8 cellular contexts compared by ENCODE assay signal in genomic region chr22:24427500-24428164, GRCh38. TPM values are rescaled to one million over a fixed set of nuclear protein-coding genes. Genes with fewer than 3 reads are reported as not detected.
A peak's percentile ranks its signal among the peaks of the same experiment; 100 is the strongest.
DNase-seq lines count a peak whose midpoint lies in the region; ATAC-seq, FAIRE-seq and TF ChIP-seq lines count a peak whose summit lies in the region.

ADORA2A (plus strand) TSS chr22:24427599; CDS start chr22:24433405, 5,806 bp downstream.

- H3K79me2 ChIP-seq in K562 (ENCODE audit: control insufficient read depth, insufficient read depth, low read length) = no peaks in the 10 kb centered on the region

- CTCF ChIA-PET in K562 (lab: Yijun Ruan, JAX; ENCODE audit: low intra/inter-chr PET ratio) = no interaction called here

- H3K27ac ChIP-seq in K562 (ENCODE audit: extremely low read depth, low read depth, low read length) = no peak within 1 kb of the TSS

- H3K4me1 ChIP-seq in K562 (replicated peaks in 1 of 2; ENCODE audit: control insufficient read depth in 2 of 2, insufficient read depth in 2 of 2, low read length in 2 of 2) = peaks cover 0 to 39% of the 10 kb centered on the region in 2 experiments; a peak in 2 of 5 replicates

- peaks cover 2 to 32% of the 10 kb centered on the region in 2 experiments; a peak in 4 of 5 replicates for H3K27me3 ChIP-seq in K562 (ENCODE audit: control insufficient read depth in 2 of 2, insufficient read depth in 2 of 2, low read length in 2 of 2)

- POLR2A ChIA-PET in K562 (lab: Yijun Ruan, JAX) = no interaction called here

- peaks cover 11% of the 10 kb centered on the region for H4K20me1 ChIP-seq in K562 (replicated peaks; ENCODE audit: control insufficient read depth, insufficient read depth, low read length)

- no peak for DNase-seq in K562 (ENCODE audit: extremely low read depth in 1 of 4, low spot score in 3 of 4)
- DNase-seq in stimulated activated CD4-positive, alpha-beta T cell treated with anti-CD3 and anti-CD28 coated beads, Interleukin-1b, Interleukin-23, amount 100 ng/mL, for 1 hour (ENCODE audit: low read depth in 2 of 2) = peak; percentile 46 to 53
- no peak for DNase-seq in AML-193 (lab: John Stamatoyannopoulos, UW)
- DNase-seq in erythroblast (lab: John Stamatoyannopoulos, UW) = no peak
- DNase-seq in DMS153 treated with DMSO at 0.1 percent for 48 hours (lab: John Stamatoyannopoulos, UW; ENCODE audit: unreplicated experiment) = no peak

- no peak for TF ChIP-seq CTCF in GM12875 (IDR thresholded peaks at IDR 0.05; ENCODE audit: borderline replicate concordance, insufficient read depth, low read depth, low read length)
- TF ChIP-seq CTCF in K562 (IDR thresholded peaks at IDR 0.05 in 2 of 3, conservative IDR thresholded peaks at IDR 0.05 in 1 of 3; ENCODE audit: insufficient read depth in 2 of 3, low read depth in 1 of 3, low read length in 3 of 3) = no peak

- WGBS in K562 (ENCODE audit: insufficient coverage, low coverage, missing lambda C conversion rate) = 26% methylated on average over 12 of the region's 22 CpGs

- peak; percentile 50 for ATAC-seq in HG02610 (IDR thresholded peaks at IDR 0.05; ENCODE audit: unreplicated experiment)
- ATAC-seq in K562 = no peak

- intact Hi-C loops in T-helper 2 cell treated with Interferon-gamma antibody and Interleukin-4, amounts not matched to agents 100 ng/mL and 5 ng/mL, for 36 hours (cut with micrococcal nuclease) = no loop called here
- intact Hi-C loops in K562 (cut with micrococcal nuclease) = no loop called here

- no peak within 1 kb of the TSS for H2AFZ ChIP-seq in K562 (ENCODE audit: low read depth, low read length)

- no TSS peak for BruUV-seq in K562 (replicated peaks; lab: Mats Ljungman, UMichigan)

- no peak for TF ChIP-seq RAD21 in K562 (CRISPR knock-in tag; conservative IDR thresholded peaks at IDR 0.05 in 1 of 2, IDR thresholded peaks at IDR 0.05 in 1 of 2)

- no peak for TF ChIP-seq EP300 in K562 (IDR thresholded peaks at IDR 0.05; ENCODE audit: low read length)

- H3K9me3 ChIP-seq in K562 (replicated peaks; ENCODE audit: control insufficient read depth, insufficient read depth, low read depth, low read length) = no peaks in the 10 kb centered on the region

- H3K4me2 ChIP-seq in K562 (ENCODE audit: insufficient read depth, low read length) = no peak within 1 kb of the TSS

- no peak within 1 kb of the TSS; a peak in 2 of 4 replicates for H3K9ac ChIP-seq in K562 (ENCODE audit: insufficient read depth in 1 of 2, low read depth in 2 of 2, low read length in 2 of 2)

- H3K4me3 ChIP-seq in GM12875 (ENCODE audit: low read depth, low read length) (peak within 1 kb of the TSS; percentile 68), K562 (no peak within 1 kb of the TSS)

- no peaks in the 10 kb centered on the region for H3K36me3 ChIP-seq in K562 (ENCODE audit: control insufficient read depth, insufficient read depth, low read length)

- no peak for FAIRE-seq in K562 (lab: Jason Lieb, UNC)

- H3K9me1 ChIP-seq in K562 (ENCODE audit: control insufficient read depth, insufficient read depth, low read length) = no peaks in the 10 kb centered on the region

- TF ChIP-seq POLR2A in K562 (conservative IDR thresholded peaks at IDR 0.05) = no peak
- no peak for TF ChIP-seq POLR2A in erythroblast (IDR thresholded peaks at IDR 0.05; ENCODE audit: low read length)

- in situ Hi-C loops in K562 (cut with MboI) = no loop called here

TF ChIP-seq in K562, 482 proteins besides CTCF, POLR2A, EP300 and RAD21:
- TF ChIP-seq USF1 (CRISPR knock-in tag; IDR thresholded peaks at IDR 0.05) (0 out of 2 replicates have a peak, but pooled peaks have one; percentile 19), RUNX1 (IDR thresholded peaks at IDR 0.05; ENCODE audit: low read depth) (no peak), TCF3 (CRISPR knock-in tag; IDR thresholded peaks at IDR 0.05) (no peak), BHLHE40 (IDR thresholded peaks at IDR 0.05; ENCODE audit: low read length) (peak; percentile 31; the same call in 1 of the 2 replicates)
TF ChIP-seq in K562: peak in this region for 2.

RNA-seq across cellular contexts. Expression of gene ADORA2A, which starts in this region (rescaled TPM):
- 14.1 and 17.9 TPM in 2 replicates for total RNA-seq in T-helper 2 cell treated with Interferon-gamma antibody and Interleukin-4, amounts not matched to agents 100 ng/mL and 5 ng/mL, for 36 hours
- 4.8 and 9.2 TPM in 2 replicates for total RNA-seq in K562 (2011; cell fraction: chromatin; rRNA removed; ENCODE audit: low replicate concordance)
- 3.6 and 5.2 TPM in 2 replicates for total RNA-seq in K562 (2011; cell fraction: nucleolus; rRNA removed)
- total RNA-seq in K562 (2011; cell fraction: nucleoplasm; rRNA removed) = 5.9 and 6.1 TPM in 2 replicates
- total RNA-seq in K562 (2014; rRNA removed) (0.61 and 2.1 TPM in 2 replicates), K562 (2014; rRNA removed; fragmentation: Illumina TruSeq; extraction: Trizol) (0.15 and 0.29 TPM in 2 replicates), K562 (2015; rRNA removed; fragmentation: Illumina TruSeq; extraction: Trizol) (0.53 and 0.80 TPM in 2 replicates), K562 (2021) (0.66 and 0.98 TPM in 2 replicates)
- polyA plus RNA-seq in K562 (2011; rRNA removed) (0.49 and 1.2 TPM in 2 replicates), K562 (2014; fragmentation: Illumina TruSeq; extraction: Trizol) (0.58 and 0.65 TPM in 2 replicates), K562 (2014; fragmentation: Nextera tagmentation; extraction: Ambion mirVana) (not detected), K562 (2014; rRNA removed) (0.54 and 1.2 TPM in 2 replicates)
- 2.1 and 2.8 TPM in 2 replicates for polyA plus RNA-seq in K562 (2011; cell fraction: cytosol; rRNA removed)
- polyA plus RNA-seq in K562 (2011; cell fraction: nucleus; rRNA removed) = 3.2 and 3.4 TPM in 2 replicates
- 0.90 and 2.1 TPM in 2 replicates for polyA plus RNA-seq in K562 (2012)
- polyA minus RNA-seq in K562 (2011; rRNA and poly(A)+ RNA removed) = 1.3 and 2.9 TPM in 2 replicates
- polyA minus RNA-seq in K562 (2011; cell fraction: cytosol; rRNA and poly(A)+ RNA removed) = 2.2 TPM in 1 of 2 replicates, not detected in the other
- 1.5 and 3.7 TPM in 2 replicates for polyA minus RNA-seq in K562 (2011; cell fraction: nucleus; rRNA and poly(A)+ RNA removed)

Comparison
In these comparisons a context has a peak if more than half of its experiments do, and no peak if none do; other contexts are left out.
1. DNase-seq: peak in stimulated activated CD4-positive, alpha-beta T cell treated with anti-CD3 and anti-CD28 coated beads, Interleukin-1b, Interleukin-23, amount 100 ng/mL, for 1 hour (2 of 2); none in K562 (0 of 4), AML-193 (0 of 2), erythroblast (0 of 2) and DMS153 treated with DMSO at 0.1 percent for 48 hours (single experiment).